In genomic region chr19:7478843-7479227, GRCh38 we compare ENCODE assay signal across 27 cellular contexts.
"Had no signal": no experiment of that assay in that cellular context is flagged by ENCODE, and none has a peak within 500 bp of the region (broad histone marks: within the 10 kb centered on the region; RNA-seq: fewer than 3 reads in every experiment).

No MANE protein-coding gene starts in this region.

- H3K4me3 Mint-ChIP-seq: activated CD8-positive, alpha-beta memory T cell treated with anti-CD3 and anti-CD28 coated beads, Interleukin-2, amount 10 ng/mL, durations not matched to agents 7 days and 5 days; activated CD8-positive, alpha-beta T cell treated with anti-CD3 and anti-CD28 coated beads for 36 hours; activated naive CD4-positive, alpha-beta T cell treated with anti-CD3 and anti-CD28 coated beads, Interleukin-2, amount 10 ng/mL, durations not matched to agents 7 days and 5 days; brain; dendritic cell treated with granulocyte-macrophage colony-stimulating factor and Interleukin-4, amounts not matched to agents 40 ng/mL and 50 ng/mL, for 4 days; immature natural killer cell; natural killer cell treated with Interleukin-12 subunit alpha and Interleukin-12 subunit beta and Interleukin-15 and Interleukin-18, amount 100 ng/mL, for 72 hours; stimulated activated naive B cell treated with anti-CD40 and anti-IgM and Interleukin-4, amounts not matched to agents 10 μg/mL and 1 μg/mL and 100 μg/mL, for 72 hours had no signal

- H3K4me1 Mint-ChIP-seq: immature natural killer cell had no signal

- ATAC-seq: activated CD8-positive, alpha-beta memory T cell treated with anti-CD3 and anti-CD28 coated beads, Interleukin-2, amount 10 ng/mL, durations not matched to agents 7 days and 5 days; activated CD8-positive, alpha-beta T cell treated with anti-CD3 and anti-CD28 coated beads for 36 hours; natural killer cell treated with Interleukin-12 subunit alpha and Interleukin-12 subunit beta and Interleukin-15 and Interleukin-18, amount 100 ng/mL, for 72 hours; right cardiac atrium; stimulated activated naive B cell treated with anti-CD40 and anti-IgM and Interleukin-4, amounts not matched to agents 10 μg/mL and 1 μg/mL and 100 μg/mL, for 72 hours had no signal

- H3K4me3 ChIP-seq: hepatocyte, left ventricle myocardium inferior, thoracic aorta, upper lobe of left lung had no signal

- H2AFZ ChIP-seq: hepatocyte, parathyroid adenoma had no signal

- FAIRE-seq: TTC549 had no signal

- H3K36me3 ChIP-seq: thoracic aorta, upper lobe of left lung, WERI-Rb-1 had no signal

- H3K27ac ChIP-seq: hepatocyte, left ventricle myocardium inferior, neutrophil, parathyroid adenoma, thoracic aorta, WERI-Rb-1 had no signal

- H3K27ac Mint-ChIP-seq: activated CD8-positive, alpha-beta memory T cell treated with anti-CD3 and anti-CD28 coated beads, Interleukin-2, amount 10 ng/mL, durations not matched to agents 7 days and 5 days; activated CD8-positive, alpha-beta T cell treated with anti-CD3 and anti-CD28 coated beads for 36 hours; activated naive CD4-positive, alpha-beta T cell treated with anti-CD3 and anti-CD28 coated beads, Interleukin-2, amount 10 ng/mL, durations not matched to agents 7 days and 5 days; natural killer cell treated with Interleukin-12 subunit alpha and Interleukin-12 subunit beta and Interleukin-15 and Interleukin-18, amount 100 ng/mL, for 72 hours had no signal

- H3K27me3 Mint-ChIP-seq: activated CD8-positive, alpha-beta memory T cell treated with anti-CD3 and anti-CD28 coated beads, Interleukin-2, amount 10 ng/mL, durations not matched to agents 7 days and 5 days; activated CD8-positive, alpha-beta T cell treated with anti-CD3 and anti-CD28 coated beads for 36 hours; brain; natural killer cell treated with Interleukin-12 subunit alpha and Interleukin-12 subunit beta and Interleukin-15 and Interleukin-18, amount 100 ng/mL, for 72 hours; stimulated activated naive B cell treated with anti-CD40 and anti-IgM and Interleukin-4, amounts not matched to agents 10 μg/mL and 1 μg/mL and 100 μg/mL, for 72 hours had no signal

- H3K36me3 Mint-ChIP-seq: activated CD8-positive, alpha-beta memory T cell treated with anti-CD3 and anti-CD28 coated beads, Interleukin-2, amount 10 ng/mL, durations not matched to agents 7 days and 5 days; activated naive CD4-positive, alpha-beta T cell treated with anti-CD3 and anti-CD28 coated beads, Interleukin-2, amount 10 ng/mL, durations not matched to agents 7 days and 5 days; brain; immature natural killer cell; natural killer cell treated with Interleukin-12 subunit alpha and Interleukin-12 subunit beta and Interleukin-15 and Interleukin-18, amount 100 ng/mL, for 72 hours; stimulated activated naive B cell treated with anti-CD40 and anti-IgM and Interleukin-4, amounts not matched to agents 10 μg/mL and 1 μg/mL and 100 μg/mL, for 72 hours had no signal

- DNase-seq: activated CD4-positive, alpha-beta T cell treated with anti-CD3 and anti-CD28 coated beads, Interleukin-2, amount 10 ng/mL, durations not matched to agents 7 days and 5 days; activated CD4-positive, CD25-positive, alpha-beta regulatory T cell treated with anti-CD3 and anti-CD28 coated beads, Interleukin-2, amount 50 U/mL, for 72 hours; activated CD8-positive, alpha-beta memory T cell treated with anti-CD3 and anti-CD28 coated beads, Interleukin-2, amount 10 ng/mL, durations not matched to agents 7 days and 5 days; activated CD8-positive, alpha-beta T cell treated with anti-CD3 and anti-CD28 coated beads for 36 hours; activated effector memory CD4-positive, alpha-beta T cell treated with anti-CD3 and anti-CD28 coated beads, Interleukin-2, amount 50 U/mL, for 16 hours; activated naive CD4-positive, alpha-beta T cell treated with anti-CD3 and anti-CD28 coated beads, Interleukin-2, amount 10 ng/mL, durations not matched to agents 7 days and 5 days; activated T-cell treated with anti-CD3 and anti-CD28 coated beads for 4 hours; anterior cingulate cortex; effector CD4-positive, alpha-beta T cell; glutamatergic neuron; immature natural killer cell; kidney glomerular epithelial cell; left ventricle myocardium inferior; midbrain; right cardiac atrium; stimulated activated CD4-positive, alpha-beta T cell treated with anti-CD3 and anti-CD28 coated beads, Interleukin-1b, Interleukin-23, amount 100 ng/mL, for 48 hours; stimulated activated naive B cell treated with anti-CD40 and anti-IgM and Interleukin-4, amounts not matched to agents 10 μg/mL and 1 μg/mL and 100 μg/mL, for 72 hours; upper lobe of left lung; WERI-Rb-1 had no signal

- H3K79me2 ChIP-seq: hepatocyte, parathyroid adenoma had no signal

- H3K27me3 ChIP-seq: hepatocyte, upper lobe of left lung had no signal

- H3K9me3 Mint-ChIP-seq: activated CD4-positive, alpha-beta T cell treated with anti-CD3 and anti-CD28 coated beads, Interleukin-2, amount 10 ng/mL, durations not matched to agents 7 days and 5 days; activated CD8-positive, alpha-beta T cell treated with anti-CD3 and anti-CD28 coated beads for 36 hours; activated naive CD4-positive, alpha-beta T cell treated with anti-CD3 and anti-CD28 coated beads, Interleukin-2, amount 10 ng/mL, durations not matched to agents 7 days and 5 days; brain; dendritic cell treated with granulocyte-macrophage colony-stimulating factor and Interleukin-4, amounts not matched to agents 40 ng/mL and 50 ng/mL, for 4 days; immature natural killer cell; natural killer cell treated with Interleukin-12 subunit alpha and Interleukin-12 subunit beta and Interleukin-15 and Interleukin-18, amount 100 ng/mL, for 72 hours; stimulated activated naive B cell treated with anti-CD40 and anti-IgM and Interleukin-4, amounts not matched to agents 10 μg/mL and 1 μg/mL and 100 μg/mL, for 72 hours had no signal

- H3K9ac ChIP-seq: parathyroid adenoma had no signal

- H3K4me1 ChIP-seq: parathyroid adenoma had no signal

- H3K4me2 ChIP-seq: hepatocyte had no signal

- H3K9me3 ChIP-seq: left ventricle myocardium inferior, neutrophil, thoracic aorta, upper lobe of left lung had no signal
